1 cellular context compared by ENCODE assay signal in the genomic region with DNA sequence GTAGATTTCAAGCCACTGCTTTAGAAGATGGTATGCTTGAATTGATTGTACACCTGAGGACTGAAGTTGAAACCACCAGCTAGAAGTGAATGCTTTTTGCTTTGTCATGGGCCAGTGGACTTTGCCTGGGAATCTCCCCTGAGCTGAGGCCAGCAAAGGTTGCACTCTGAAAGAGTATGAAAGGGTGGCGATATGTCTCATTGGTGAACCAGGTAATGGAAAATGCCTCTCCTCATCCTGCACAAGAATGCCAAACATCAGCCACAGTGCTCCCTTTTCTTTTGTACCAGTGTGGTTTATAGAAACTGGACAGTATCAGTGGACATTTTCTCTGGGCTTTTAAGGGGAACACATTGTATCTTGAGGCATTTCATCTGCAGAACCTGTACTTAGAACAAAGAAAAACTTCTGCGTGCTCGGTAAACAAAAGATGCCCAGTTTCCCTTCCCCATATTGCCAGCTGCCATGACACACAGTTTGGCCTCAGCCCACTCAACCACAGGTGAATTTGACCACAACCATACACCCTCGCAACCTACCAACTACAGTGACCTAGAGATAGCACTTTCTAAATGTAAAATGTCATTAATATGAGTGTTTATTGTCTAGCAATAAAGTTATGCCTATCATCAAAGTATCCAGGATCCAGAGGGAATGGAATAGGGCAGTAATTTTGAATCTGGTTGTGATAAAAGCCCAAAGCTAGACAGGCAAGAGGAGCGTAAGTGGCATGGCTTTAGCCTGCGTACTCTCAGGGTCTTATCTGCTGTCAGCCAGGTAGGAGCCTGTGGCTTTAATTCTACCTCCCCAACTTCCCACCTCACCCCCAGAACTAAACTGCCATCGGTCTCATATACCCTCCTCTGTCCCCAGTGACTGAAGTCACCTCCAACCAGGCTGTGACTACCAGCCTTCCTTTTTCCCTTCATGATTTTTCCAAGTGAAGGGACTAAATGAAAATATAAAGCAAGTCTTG.
A peak's percentile ranks its signal among the peaks of the same experiment; 100 is the strongest.
TF ChIP-seq lines count a peak whose summit lies in the region.

No MANE protein-coding gene starts in this region.

TF ChIP-seq in HepG2, 621 proteins besides CTCF, POLR2A, EP300 and RAD21 (continued from another document and continues in another):
- TF ChIP-seq, protein P1, sequence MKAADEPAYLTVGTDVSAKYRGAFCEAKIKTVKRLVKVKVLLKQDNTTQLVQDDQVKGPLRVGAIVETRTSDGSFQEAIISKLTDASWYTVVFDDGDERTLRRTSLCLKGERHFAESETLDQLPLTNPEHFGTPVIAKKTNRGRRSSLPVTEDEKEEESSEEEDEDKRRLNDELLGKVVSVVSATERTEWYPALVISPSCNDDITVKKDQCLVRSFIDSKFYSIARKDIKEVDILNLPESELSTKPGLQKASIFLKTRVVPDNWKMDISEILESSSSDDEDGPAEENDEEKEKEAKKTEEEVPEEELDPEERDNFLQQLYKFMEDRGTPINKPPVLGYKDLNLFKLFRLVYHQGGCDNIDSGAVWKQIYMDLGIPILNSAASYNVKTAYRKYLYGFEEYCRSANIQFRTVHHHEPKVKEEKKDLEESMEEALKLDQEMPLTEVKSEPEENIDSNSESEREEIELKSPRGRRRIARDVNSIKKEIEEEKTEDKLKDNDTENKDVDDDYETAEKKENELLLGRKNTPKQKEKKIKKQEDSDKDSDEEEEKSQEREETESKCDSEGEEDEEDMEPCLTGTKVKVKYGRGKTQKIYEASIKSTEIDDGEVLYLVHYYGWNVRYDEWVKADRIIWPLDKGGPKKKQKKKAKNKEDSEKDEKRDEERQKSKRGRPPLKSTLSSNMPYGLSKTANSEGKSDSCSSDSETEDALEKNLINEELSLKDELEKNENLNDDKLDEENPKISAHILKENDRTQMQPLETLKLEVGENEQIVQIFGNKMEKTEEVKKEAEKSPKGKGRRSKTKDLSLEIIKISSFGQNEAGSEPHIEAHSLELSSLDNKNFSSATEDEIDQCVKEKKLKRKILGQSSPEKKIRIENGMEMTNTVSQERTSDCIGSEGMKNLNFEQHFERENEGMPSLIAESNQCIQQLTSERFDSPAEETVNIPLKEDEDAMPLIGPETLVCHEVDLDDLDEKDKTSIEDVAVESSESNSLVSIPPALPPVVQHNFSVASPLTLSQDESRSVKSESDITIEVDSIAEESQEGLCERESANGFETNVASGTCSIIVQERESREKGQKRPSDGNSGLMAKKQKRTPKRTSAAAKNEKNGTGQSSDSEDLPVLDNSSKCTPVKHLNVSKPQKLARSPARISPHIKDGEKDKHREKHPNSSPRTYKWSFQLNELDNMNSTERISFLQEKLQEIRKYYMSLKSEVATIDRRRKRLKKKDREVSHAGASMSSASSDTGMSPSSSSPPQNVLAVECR (CRISPR knock-in tag; IDR thresholded peaks at IDR 0.05; ENCODE audit: borderline replicate concordance): no peak
- TF ChIP-seq ZNF224 (CRISPR knock-in tag; IDR thresholded peaks at IDR 0.05): no peak
- TF ChIP-seq ZNF773 (CRISPR knock-in tag; IDR thresholded peaks at IDR 0.05; ENCODE audit: borderline replicate concordance): no peak
- TF ChIP-seq CBX5 (CRISPR knock-in tag; IDR thresholded peaks at IDR 0.05; ENCODE audit: borderline replicate concordance): 0 out of 2 replicates have a peak, but pooled peaks have one; percentile 47
- TF ChIP-seq, protein P2, sequence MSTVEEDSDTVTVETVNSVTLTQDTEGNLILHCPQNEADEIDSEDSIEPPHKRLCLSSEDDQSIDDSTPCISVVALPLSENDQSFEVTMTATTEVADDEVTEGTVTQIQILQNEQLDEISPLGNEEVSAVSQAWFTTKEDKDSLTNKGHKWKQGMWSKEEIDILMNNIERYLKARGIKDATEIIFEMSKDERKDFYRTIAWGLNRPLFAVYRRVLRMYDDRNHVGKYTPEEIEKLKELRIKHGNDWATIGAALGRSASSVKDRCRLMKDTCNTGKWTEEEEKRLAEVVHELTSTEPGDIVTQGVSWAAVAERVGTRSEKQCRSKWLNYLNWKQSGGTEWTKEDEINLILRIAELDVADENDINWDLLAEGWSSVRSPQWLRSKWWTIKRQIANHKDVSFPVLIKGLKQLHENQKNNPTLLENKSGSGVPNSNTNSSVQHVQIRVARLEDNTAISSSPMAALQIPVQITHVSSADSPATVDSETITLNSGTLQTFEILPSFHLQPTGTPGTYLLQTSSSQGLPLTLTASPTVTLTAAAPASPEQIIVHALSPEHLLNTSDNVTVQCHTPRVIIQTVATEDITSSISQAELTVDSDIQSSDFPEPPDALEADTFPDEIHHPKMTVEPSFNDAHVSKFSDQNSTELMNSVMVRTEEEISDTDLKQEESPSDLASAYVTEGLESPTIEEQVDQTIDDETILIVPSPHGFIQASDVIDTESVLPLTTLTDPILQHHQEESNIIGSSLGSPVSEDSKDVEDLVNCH (CRISPR knock-in tag; IDR thresholded peaks at IDR 0.05): no peak
- no peak for TF ChIP-seq SIN3B (IDR thresholded peaks at IDR 0.05; ENCODE audit: low read length)
- no peak for TF ChIP-seq ZBTB3 (CRISPR knock-in tag; IDR thresholded peaks at IDR 0.05; ENCODE audit: borderline replicate concordance, low read depth)
- no peak for TF ChIP-seq ZSCAN31 (CRISPR knock-in tag; IDR thresholded peaks at IDR 0.05; ENCODE audit: low read depth)
- TF ChIP-seq POGZ (CRISPR knock-in tag; IDR thresholded peaks at IDR 0.05): peak; percentile 84
- no peak for TF ChIP-seq ZNF253 (CRISPR knock-in tag; IDR thresholded peaks at IDR 0.05; ENCODE audit: borderline replicate concordance)
- no peak for TF ChIP-seq ZNF674 (CRISPR knock-in tag; IDR thresholded peaks at IDR 0.05; ENCODE audit: low read depth)
- TF ChIP-seq NFYB (CRISPR knock-in tag; IDR thresholded peaks at IDR 0.05): no peak
- no peak for TF ChIP-seq SRSF4 (IDR thresholded peaks at IDR 0.05; ENCODE audit: low read depth, low read length, poor library complexity, severe bottlenecking)
- TF ChIP-seq ZNF891 (CRISPR knock-in tag; IDR thresholded peaks at IDR 0.05): no peak
- TF ChIP-seq, protein P3, sequence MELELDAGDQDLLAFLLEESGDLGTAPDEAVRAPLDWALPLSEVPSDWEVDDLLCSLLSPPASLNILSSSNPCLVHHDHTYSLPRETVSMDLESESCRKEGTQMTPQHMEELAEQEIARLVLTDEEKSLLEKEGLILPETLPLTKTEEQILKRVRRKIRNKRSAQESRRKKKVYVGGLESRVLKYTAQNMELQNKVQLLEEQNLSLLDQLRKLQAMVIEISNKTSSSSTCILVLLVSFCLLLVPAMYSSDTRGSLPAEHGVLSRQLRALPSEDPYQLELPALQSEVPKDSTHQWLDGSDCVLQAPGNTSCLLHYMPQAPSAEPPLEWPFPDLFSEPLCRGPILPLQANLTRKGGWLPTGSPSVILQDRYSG (CRISPR knock-in tag; IDR thresholded peaks at IDR 0.05): no peak
- no peak for TF ChIP-seq ZNF234 (CRISPR knock-in tag; conservative IDR thresholded peaks at IDR 0.05)
- TF ChIP-seq HNRNPUL1 (IDR thresholded peaks at IDR 0.05; ENCODE audit: low read depth, low read length): no peak
- no peak; the same call in 1 of the 2 replicates for TF ChIP-seq HOXA3 (CRISPR knock-in tag; IDR thresholded peaks at IDR 0.05)
- no peak for TF ChIP-seq ZFP36L2 (CRISPR knock-in tag; IDR thresholded peaks at IDR 0.05)
- no peak for TF ChIP-seq ZNF766 (CRISPR knock-in tag; IDR thresholded peaks at IDR 0.05; ENCODE audit: borderline replicate concordance)
- TF ChIP-seq, protein P4, sequence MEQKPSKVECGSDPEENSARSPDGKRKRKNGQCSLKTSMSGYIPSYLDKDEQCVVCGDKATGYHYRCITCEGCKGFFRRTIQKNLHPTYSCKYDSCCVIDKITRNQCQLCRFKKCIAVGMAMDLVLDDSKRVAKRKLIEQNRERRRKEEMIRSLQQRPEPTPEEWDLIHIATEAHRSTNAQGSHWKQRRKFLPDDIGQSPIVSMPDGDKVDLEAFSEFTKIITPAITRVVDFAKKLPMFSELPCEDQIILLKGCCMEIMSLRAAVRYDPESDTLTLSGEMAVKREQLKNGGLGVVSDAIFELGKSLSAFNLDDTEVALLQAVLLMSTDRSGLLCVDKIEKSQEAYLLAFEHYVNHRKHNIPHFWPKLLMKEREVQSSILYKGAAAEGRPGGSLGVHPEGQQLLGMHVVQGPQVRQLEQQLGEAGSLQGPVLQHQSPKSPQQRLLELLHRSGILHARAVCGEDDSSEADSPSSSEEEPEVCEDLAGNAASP (CRISPR knock-in tag; IDR thresholded peaks at IDR 0.05; ENCODE audit: borderline replicate concordance): peak; percentile 66; the same call in 1 of the 2 replicates
- TF ChIP-seq MBD4 (IDR thresholded peaks at IDR 0.05; ENCODE audit: borderline replicate concordance, low read length): no peak
- TF ChIP-seq ZNF547 (CRISPR knock-in tag; IDR thresholded peaks at IDR 0.05): no peak
- TF ChIP-seq IKZF4 (CRISPR knock-in tag; IDR thresholded peaks at IDR 0.05; ENCODE audit: borderline replicate concordance, low read depth, not compliant biosample characterization): no peak
- TF ChIP-seq SIN3A (IDR thresholded peaks at IDR 0.05; ENCODE audit: borderline replicate concordance, low read depth, low read length): no peak
- TF ChIP-seq, protein P5, sequence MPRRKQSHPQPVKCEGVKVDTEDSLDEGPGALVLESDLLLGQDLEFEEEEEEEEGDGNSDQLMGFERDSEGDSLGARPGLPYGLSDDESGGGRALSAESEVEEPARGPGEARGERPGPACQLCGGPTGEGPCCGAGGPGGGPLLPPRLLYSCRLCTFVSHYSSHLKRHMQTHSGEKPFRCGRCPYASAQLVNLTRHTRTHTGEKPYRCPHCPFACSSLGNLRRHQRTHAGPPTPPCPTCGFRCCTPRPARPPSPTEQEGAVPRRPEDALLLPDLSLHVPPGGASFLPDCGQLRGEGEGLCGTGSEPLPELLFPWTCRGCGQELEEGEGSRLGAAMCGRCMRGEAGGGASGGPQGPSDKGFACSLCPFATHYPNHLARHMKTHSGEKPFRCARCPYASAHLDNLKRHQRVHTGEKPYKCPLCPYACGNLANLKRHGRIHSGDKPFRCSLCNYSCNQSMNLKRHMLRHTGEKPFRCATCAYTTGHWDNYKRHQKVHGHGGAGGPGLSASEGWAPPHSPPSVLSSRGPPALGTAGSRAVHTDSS (CRISPR knock-in tag; conservative IDR thresholded peaks at IDR 0.05): no peak
- no peak for TF ChIP-seq KLF9 (CRISPR knock-in tag; IDR thresholded peaks at IDR 0.05; ENCODE audit: low read depth)
- no peak for TF ChIP-seq POLR2AphosphoS2 (IDR thresholded peaks at IDR 0.05; ENCODE audit: low read depth, low read length)
- TF ChIP-seq, protein P6, sequence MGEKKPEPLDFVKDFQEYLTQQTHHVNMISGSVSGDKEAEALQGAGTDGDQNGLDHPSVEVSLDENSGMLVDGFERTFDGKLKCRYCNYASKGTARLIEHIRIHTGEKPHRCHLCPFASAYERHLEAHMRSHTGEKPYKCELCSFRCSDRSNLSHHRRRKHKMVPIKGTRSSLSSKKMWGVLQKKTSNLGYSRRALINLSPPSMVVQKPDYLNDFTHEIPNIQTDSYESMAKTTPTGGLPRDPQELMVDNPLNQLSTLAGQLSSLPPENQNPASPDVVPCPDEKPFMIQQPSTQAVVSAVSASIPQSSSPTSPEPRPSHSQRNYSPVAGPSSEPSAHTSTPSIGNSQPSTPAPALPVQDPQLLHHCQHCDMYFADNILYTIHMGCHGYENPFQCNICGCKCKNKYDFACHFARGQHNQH (CRISPR knock-in tag; IDR thresholded peaks at IDR 0.05): peak; percentile 63; the same call in 1 of the 2 replicates
- no peak for TF ChIP-seq ZNF569 (CRISPR knock-in tag; IDR thresholded peaks at IDR 0.05; ENCODE audit: borderline replicate concordance)
- TF ChIP-seq ZNF7 (CRISPR knock-in tag; IDR thresholded peaks at IDR 0.05): no peak
- no peak for TF ChIP-seq CHD4 (IDR thresholded peaks at IDR 0.05; ENCODE audit: borderline replicate concordance, low read length)
- TF ChIP-seq ZNF878 (CRISPR knock-in tag; IDR thresholded peaks at IDR 0.05): no peak
- no peak for TF ChIP-seq DR1 (CRISPR knock-in tag; IDR thresholded peaks at IDR 0.05)
- TF ChIP-seq MED13 (CRISPR knock-in tag; IDR thresholded peaks at IDR 0.05): no peak
- no peak for TF ChIP-seq SNAPC2 (CRISPR knock-in tag; IDR thresholded peaks at IDR 0.05)
- TF ChIP-seq, protein P7, sequence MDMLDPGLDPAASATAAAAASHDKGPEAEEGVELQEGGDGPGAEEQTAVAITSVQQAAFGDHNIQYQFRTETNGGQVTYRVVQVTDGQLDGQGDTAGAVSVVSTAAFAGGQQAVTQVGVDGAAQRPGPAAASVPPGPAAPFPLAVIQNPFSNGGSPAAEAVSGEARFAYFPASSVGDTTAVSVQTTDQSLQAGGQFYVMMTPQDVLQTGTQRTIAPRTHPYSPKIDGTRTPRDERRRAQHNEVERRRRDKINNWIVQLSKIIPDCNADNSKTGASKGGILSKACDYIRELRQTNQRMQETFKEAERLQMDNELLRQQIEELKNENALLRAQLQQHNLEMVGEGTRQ (IDR thresholded peaks at IDR 0.05; ENCODE audit: low read depth, low read length): no peak
- TF ChIP-seq, protein P7 (CRISPR knock-in tag; IDR thresholded peaks at IDR 0.05; ENCODE audit: borderline replicate concordance): no peak
- no peak for TF ChIP-seq KLF11 (CRISPR knock-in tag; IDR thresholded peaks at IDR 0.05)
- TF ChIP-seq PHF5A (CRISPR knock-in tag; IDR thresholded peaks at IDR 0.05; ENCODE audit: low read depth, unreplicated experiment): peak; percentile 35
- no peak for TF ChIP-seq GFI1 (CRISPR knock-in tag; IDR thresholded peaks at IDR 0.05; ENCODE audit: borderline replicate concordance)
- TF ChIP-seq, protein P8, sequence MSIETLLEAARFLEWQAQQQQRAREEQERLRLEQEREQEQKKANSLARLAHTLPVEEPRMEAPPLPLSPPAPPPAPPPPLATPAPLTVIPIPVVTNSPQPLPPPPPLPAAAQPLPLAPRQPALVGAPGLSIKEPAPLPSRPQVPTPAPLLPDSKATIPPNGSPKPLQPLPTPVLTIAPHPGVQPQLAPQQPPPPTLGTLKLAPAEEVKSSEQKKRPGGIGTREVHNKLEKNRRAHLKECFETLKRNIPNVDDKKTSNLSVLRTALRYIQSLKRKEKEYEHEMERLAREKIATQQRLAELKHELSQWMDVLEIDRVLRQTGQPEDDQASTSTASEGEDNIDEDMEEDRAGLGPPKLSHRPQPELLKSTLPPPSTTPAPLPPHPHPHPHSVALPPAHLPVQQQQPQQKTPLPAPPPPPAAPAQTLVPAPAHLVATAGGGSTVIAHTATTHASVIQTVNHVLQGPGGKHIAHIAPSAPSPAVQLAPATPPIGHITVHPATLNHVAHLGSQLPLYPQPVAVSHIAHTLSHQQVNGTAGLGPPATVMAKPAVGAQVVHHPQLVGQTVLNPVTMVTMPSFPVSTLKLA (IDR thresholded peaks at IDR 0.05): no peak
- TF ChIP-seq RFX1 (IDR thresholded peaks at IDR 0.05): no peak
- TF ChIP-seq NFIC (IDR thresholded peaks at IDR 0.05; ENCODE audit: low read length): no peak
